ENCODE assay signal across 18 cellular contexts in the genomic region with DNA sequence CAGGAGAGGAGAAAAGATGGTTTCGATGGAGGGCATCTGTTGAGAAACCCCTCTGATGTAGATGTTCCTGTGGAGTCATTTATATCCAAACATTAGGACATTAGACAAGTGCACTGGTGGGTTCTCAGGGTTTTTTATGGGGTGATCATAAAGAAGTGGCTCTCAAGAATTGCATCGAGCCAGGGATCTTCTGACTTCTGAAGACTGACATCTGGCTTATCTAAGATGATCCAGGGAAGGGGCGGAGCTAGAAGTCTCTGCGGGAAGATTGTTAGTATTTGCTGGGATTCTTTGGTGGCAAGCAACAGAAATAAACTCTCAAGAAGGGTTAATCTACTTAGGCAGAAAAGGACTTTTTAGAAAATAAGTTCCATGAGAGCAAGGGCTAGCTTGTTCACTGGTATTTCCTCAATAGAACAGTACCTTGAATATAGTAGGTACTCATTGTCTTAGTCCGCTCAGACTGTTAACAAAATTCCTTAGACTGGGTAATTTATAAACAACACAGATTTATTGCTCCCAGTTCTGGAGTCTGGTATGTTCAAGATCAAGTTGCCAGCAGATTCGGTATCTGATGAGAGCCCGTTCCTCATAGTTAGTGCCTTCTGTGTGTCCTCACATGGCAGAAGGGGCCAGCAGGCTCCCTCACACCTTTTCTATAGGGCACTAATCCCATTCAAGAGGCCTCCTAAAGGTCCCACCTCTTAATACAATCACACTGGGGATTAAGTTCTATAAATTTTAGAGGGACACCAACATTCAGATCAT.
DNase-seq lines count a peak whose midpoint lies in the region; ATAC-seq and TF ChIP-seq lines count a peak whose summit lies in the region.
"Had no signal": no experiment of that assay in that cellular context is flagged by ENCODE, and none has a peak within 500 bp of the region (broad histone marks: within the 10 kb centered on the region; RNA-seq: fewer than 3 reads in every experiment).

No MANE protein-coding gene starts in this region.

- no peak overlapping the region for H3K9ac ChIP-seq in subcutaneous abdominal adipose tissue (ENCODE audit: low read length in 5 of 5)

- H3K4me3 ChIP-seq in WERI-Rb-1 (ENCODE audit: low read depth, low read length) (peak overlapping the region; percentile 39), muscle layer of duodenum (ENCODE audit: low read depth in 1 of 2, low read length in 2 of 2) (no peak overlapping the region), subcutaneous abdominal adipose tissue (ENCODE audit: low read depth in 1 of 5, low read length in 5 of 5) (no peak overlapping the region)
- H3K4me3 ChIP-seq: lung, vagina had no signal

- H3K27me3 ChIP-seq in WERI-Rb-1 (ENCODE audit: insufficient read depth, low read depth, severe bottlenecking) = no peaks in the 10 kb centered on the region
- H3K27me3 ChIP-seq in muscle layer of duodenum (ENCODE audit: low read depth, low read length) = no peaks in the 10 kb centered on the region
- no peaks in the 10 kb centered on the region for H3K27me3 ChIP-seq in subcutaneous abdominal adipose tissue (ENCODE audit: control insufficient read depth in 5 of 5, insufficient read depth in 4 of 5, low read length in 5 of 5)
- H3K27me3 ChIP-seq: vagina had no signal

- H3K36me3 ChIP-seq in WERI-Rb-1 (no peaks in the 10 kb centered on the region), muscle layer of duodenum (ENCODE audit: control insufficient read depth in 1 of 2, insufficient read depth in 2 of 2, low read length in 2 of 2) (no peaks in the 10 kb centered on the region), subcutaneous abdominal adipose tissue (ENCODE audit: control insufficient read depth in 5 of 5, insufficient read depth in 5 of 5, low read length in 5 of 5) (no peaks in the 10 kb centered on the region)
- H3K36me3 ChIP-seq: vagina had no signal

- H3K4me1 ChIP-seq in muscle layer of duodenum (ENCODE audit: control insufficient read depth in 1 of 2, insufficient read depth in 2 of 2, low read length in 2 of 2) = peaks cover 4 to 22% of the 10 kb centered on the region in 2 donors
- peaks cover 0 to 23% (median 10%) of the 10 kb centered on the region in 5 donors for H3K4me1 ChIP-seq in subcutaneous abdominal adipose tissue (ENCODE audit: control insufficient read depth in 5 of 5, insufficient read depth in 5 of 5, low read length in 5 of 5)
- H3K4me1 ChIP-seq: vagina had no signal

- H3K27ac ChIP-seq in WERI-Rb-1 (peak overlapping the region; percentile 92), muscle layer of duodenum (ENCODE audit: low read length) (peak overlapping the region; percentile 21), subcutaneous abdominal adipose tissue (ENCODE audit: low read depth, low read length) (peak overlapping the region; percentile 32)
- H3K27ac ChIP-seq: HL-60, vagina had no signal

- DNase-seq in NCI-H69 (lab: John Stamatoyannopoulos, UW) (peak; percentile 36), WERI-Rb-1 (peak; percentile 80), AG08396 (ENCODE audit: low spot score) (no peak)
- DNase-seq in activated CD8-positive, alpha-beta memory T cell treated with anti-CD3 and anti-CD28 coated beads, Interleukin-2, amount 50 U/mL, for 4 hours = no peak
- DNase-seq: activated CD4-positive, alpha-beta T cell treated with anti-CD3 and anti-CD28 coated beads for 1 hour; activated naive CD4-positive, alpha-beta T cell treated with Interleukin-2 at 50 U/mL for 16 hours; activated T-cell treated with anti-CD3 and anti-CD28 coated beads, Interleukin-2, amount 50 U/mL, for 24 hours; amniotic stem cell; CD4-positive, CD25-positive, alpha-beta regulatory T cell; naive B cell; stimulated activated CD4-positive, alpha-beta T cell treated with anti-CD3 and anti-CD28 coated beads, Interleukin-15, amount 100 ng/mL, for 24 hours; T-cell had no signal

- H3K9me3 ChIP-seq in WERI-Rb-1 (ENCODE audit: severe bottlenecking) (no peaks in the 10 kb centered on the region), muscle layer of duodenum (ENCODE audit: control insufficient read depth in 1 of 2, low read length in 2 of 2) (no peaks in the 10 kb centered on the region), subcutaneous abdominal adipose tissue (ENCODE audit: control insufficient read depth in 5 of 5, low read length in 5 of 5) (no peaks in the 10 kb centered on the region)
- H3K9me3 ChIP-seq: vagina had no signal

- TF ChIP-seq CTCF in WERI-Rb-1 (IDR thresholded peaks at IDR 0.05; ENCODE audit: low read depth, low read length) = no peak

- no peak for ATAC-seq in GM21367 (IDR thresholded peaks at IDR 0.05; ENCODE audit: unreplicated experiment)
- ATAC-seq: T-cell had no signal

Comparison
In these comparisons a context has a peak if more than half of its experiments do, and no peak if none do; other contexts are left out.
1. DNase-seq: peak in NCI-H69 (single experiment) and WERI-Rb-1 (single experiment); none in activated CD8-positive, alpha-beta memory T cell treated with anti-CD3 and anti-CD28 coated beads, Interleukin-2, amount 50 U/mL, for 4 hours (single experiment) and AG08396 (single experiment).
2. H3K27ac ChIP-seq: peak in every context shown above with its lines; median percentile 92 in WERI-Rb-1; 32 in subcutaneous abdominal adipose tissue; 21 in muscle layer of duodenum.